Comparison of ENCODE assay signal across 1 cellular context in the genomic region with DNA sequence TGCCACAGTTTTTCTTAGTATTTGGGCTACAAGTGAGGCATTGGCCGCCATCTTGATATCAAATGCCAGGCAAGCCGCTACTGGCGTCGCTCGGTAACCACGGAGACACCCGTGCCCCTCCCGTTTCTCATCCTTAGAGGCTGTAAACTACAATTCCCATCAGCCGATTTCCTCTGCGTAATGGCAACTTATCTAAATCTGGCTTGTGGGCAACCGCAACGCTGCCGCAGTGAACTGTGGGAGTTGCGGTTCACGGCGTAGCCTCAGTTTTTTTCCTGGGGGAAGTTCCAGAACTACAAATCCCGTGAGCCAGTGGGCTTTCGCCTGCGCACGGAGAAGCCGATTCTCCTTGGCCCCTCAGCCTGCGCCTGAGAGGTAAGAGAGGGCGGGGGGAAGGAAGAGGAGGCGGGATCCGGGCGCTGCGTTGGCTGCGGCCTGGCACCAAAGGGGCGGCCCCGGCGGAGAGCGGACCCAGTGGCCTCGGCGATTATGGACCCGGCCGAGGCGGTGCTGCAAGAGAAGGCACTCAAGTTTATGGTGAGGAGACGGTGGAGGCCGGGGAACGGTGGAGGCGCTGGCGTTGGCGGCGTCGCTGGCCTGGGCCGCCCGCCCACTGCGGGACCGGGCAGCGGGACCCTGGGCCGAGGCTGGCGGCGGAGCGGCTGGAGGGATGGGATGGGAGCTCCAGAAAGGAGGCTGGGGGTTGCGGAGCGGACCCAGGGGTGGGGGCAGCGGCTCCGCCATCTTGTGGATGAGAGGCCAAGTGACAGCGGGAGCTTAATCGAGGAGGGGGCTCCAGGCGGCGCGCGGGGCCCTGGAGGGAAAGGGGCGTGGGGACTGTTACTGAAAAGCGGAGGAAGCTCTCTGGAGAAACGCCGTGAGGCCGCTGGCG.
TF ChIP-seq lines count a peak whose summit lies in the region.

A gene (plus strand): TSS at position 474 of the 892 bp plus-strand sequence. CDS start 16 bp downstream, at position 490.

TF ChIP-seq in liver, 16 proteins besides CTCF, POLR2A, EP300 and RAD21 (continued from another document):
- TF ChIP-seq, protein P1, sequence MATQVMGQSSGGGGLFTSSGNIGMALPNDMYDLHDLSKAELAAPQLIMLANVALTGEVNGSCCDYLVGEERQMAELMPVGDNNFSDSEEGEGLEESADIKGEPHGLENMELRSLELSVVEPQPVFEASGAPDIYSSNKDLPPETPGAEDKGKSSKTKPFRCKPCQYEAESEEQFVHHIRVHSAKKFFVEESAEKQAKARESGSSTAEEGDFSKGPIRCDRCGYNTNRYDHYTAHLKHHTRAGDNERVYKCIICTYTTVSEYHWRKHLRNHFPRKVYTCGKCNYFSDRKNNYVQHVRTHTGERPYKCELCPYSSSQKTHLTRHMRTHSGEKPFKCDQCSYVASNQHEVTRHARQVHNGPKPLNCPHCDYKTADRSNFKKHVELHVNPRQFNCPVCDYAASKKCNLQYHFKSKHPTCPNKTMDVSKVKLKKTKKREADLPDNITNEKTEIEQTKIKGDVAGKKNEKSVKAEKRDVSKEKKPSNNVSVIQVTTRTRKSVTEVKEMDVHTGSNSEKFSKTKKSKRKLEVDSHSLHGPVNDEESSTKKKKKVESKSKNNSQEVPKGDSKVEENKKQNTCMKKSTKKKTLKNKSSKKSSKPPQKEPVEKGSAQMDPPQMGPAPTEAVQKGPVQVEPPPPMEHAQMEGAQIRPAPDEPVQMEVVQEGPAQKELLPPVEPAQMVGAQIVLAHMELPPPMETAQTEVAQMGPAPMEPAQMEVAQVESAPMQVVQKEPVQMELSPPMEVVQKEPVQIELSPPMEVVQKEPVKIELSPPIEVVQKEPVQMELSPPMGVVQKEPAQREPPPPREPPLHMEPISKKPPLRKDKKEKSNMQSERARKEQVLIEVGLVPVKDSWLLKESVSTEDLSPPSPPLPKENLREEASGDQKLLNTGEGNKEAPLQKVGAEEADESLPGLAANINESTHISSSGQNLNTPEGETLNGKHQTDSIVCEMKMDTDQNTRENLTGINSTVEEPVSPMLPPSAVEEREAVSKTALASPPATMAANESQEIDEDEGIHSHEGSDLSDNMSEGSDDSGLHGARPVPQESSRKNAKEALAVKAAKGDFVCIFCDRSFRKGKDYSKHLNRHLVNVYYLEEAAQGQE (IDR thresholded peaks at IDR 0.05), result peak; percentile 68
- TF ChIP-seq HNF4G (IDR thresholded peaks at IDR 0.05) (no peak), HNF4A (conservative IDR thresholded peaks at IDR 0.05) (peak in 1 of 2 donors; percentile 61), NR2F2 (IDR thresholded peaks at IDR 0.05) (peak; percentile 53), RXRA (IDR thresholded peaks at IDR 0.05) (peak; percentile 45 to 72), EGR1 (IDR thresholded peaks at IDR 0.05; ENCODE audit: low read depth in 2 of 2) (peak; percentile 53 to 73), GABPA (IDR thresholded peaks at IDR 0.05 in 1 of 2, conservative IDR thresholded peaks at IDR 0.05 in 1 of 2) (peak in 1 of 2 donors; percentile 83), JUND (IDR thresholded peaks at IDR 0.05) (peak; percentile 51 to 70)
TF ChIP-seq in liver: peak in this region for 12.
